ENCODE assay signal across 13 cellular contexts in the genomic region with DNA sequence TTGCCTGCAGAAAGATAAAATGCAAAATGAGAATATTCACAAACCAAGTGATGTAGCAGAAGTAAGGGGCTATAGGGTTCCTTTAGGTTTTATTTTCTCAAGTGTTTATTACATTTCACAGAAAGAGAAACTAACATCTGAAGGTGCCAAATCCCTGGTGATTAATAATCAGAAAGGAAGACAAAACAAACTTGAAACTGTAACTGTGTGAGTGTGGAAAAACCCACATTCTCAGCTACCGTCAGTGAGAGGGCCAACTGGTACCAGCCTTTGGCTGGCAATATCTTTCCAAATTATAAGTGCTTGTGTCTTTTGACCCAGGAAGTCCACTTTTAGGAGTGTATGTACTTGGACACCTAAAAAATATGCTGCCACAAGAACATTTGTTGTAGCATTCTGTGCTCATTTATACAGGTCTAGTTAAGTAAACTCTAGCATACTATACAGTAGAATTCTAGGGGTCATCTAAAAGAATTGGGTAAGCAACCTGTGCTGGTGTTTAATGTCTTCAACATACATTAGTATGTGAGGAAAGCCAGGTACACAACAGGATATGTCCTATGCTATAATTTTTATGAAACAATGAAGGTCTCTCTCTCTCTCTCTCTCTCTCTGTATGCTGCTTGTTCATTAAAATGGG. TPM values are rescaled to one million over a fixed set of nuclear protein-coding genes. Genes with fewer than 3 reads are reported as not detected.
DNase-seq lines count a peak whose midpoint lies in the region; ATAC-seq lines count a peak whose summit lies in the region.
"Had no signal": no experiment of that assay in that cellular context is flagged by ENCODE, and none has a peak within 500 bp of the region (broad histone marks: within the 10 kb centered on the region; RNA-seq: fewer than 3 reads in every experiment).

No MANE protein-coding gene starts in this region.

- no peaks in the 10 kb centered on the region for H3K36me3 ChIP-seq in naive thymus-derived CD4-positive, alpha-beta T cell (ENCODE audit: control insufficient read depth in 2 of 3, insufficient read depth in 3 of 3, low read length in 3 of 3)
- H3K36me3 ChIP-seq: ovary, SJCRH30 had no signal

- no peaks in the 10 kb centered on the region for H3K9me3 ChIP-seq in naive thymus-derived CD4-positive, alpha-beta T cell (ENCODE audit: control insufficient read depth in 2 of 3, low read length in 3 of 3)
- H3K9me3 ChIP-seq: A549, ovary, SJCRH30 had no signal

- peaks cover 3% of the 10 kb centered on the region for H3K36me3 Mint-ChIP-seq in activated CD4-positive, alpha-beta T cell treated with anti-CD3 and anti-CD28 coated beads, Interleukin-2, amount 10 ng/mL, durations not matched to agents 24 days and 14 days (ENCODE audit: low read depth)
- H3K36me3 Mint-ChIP-seq in naive thymus-derived CD4-positive, alpha-beta T cell: peaks cover 0 to 28% (median 0%) of the 10 kb centered on the region in 5 donors

- peak; percentile 83 for DNase-seq in activated CD4-positive, alpha-beta T cell treated with anti-CD3 and anti-CD28 coated beads, Interleukin-2, amount 10 ng/mL, durations not matched to agents 24 days and 14 days
- DNase-seq in activated CD4-positive, alpha-beta T cell treated with anti-CD3 and anti-CD28 coated beads for 1 hour: no peak
- DNase-seq in naive thymus-derived CD4-positive, alpha-beta T cell: no peak
- DNase-seq in MV-4-11 (lab: John Stamatoyannopoulos, UW) (no peak), GDM1 (lab: John Stamatoyannopoulos, UW) (no peak), 8988T (no peak)
- DNase-seq: activated effector memory CD4-positive, alpha-beta T cell treated with Interleukin-2 at 50 U/mL for 16 hours; Kasumi-1; ovary; SJCRH30 had no signal

- H3K4me3 ChIP-seq in naive thymus-derived CD4-positive, alpha-beta T cell (ENCODE audit: low read length): no peak overlapping the region
- H3K4me3 ChIP-seq: A549, ovary, SJCRH30 had no signal

- peaks cover 61% of the 10 kb centered on the region for H3K4me1 Mint-ChIP-seq in activated CD4-positive, alpha-beta T cell treated with anti-CD3 and anti-CD28 coated beads, Interleukin-2, amount 10 ng/mL, durations not matched to agents 24 days and 14 days
- peaks cover 23 to 80% (median 66%) of the 10 kb centered on the region in 7 donors for H3K4me1 Mint-ChIP-seq in naive thymus-derived CD4-positive, alpha-beta T cell

- H3K27me3 Mint-ChIP-seq in activated CD4-positive, alpha-beta T cell treated with anti-CD3 and anti-CD28 coated beads, Interleukin-2, amount 10 ng/mL, durations not matched to agents 24 days and 14 days: no peaks in the 10 kb centered on the region
- H3K27me3 Mint-ChIP-seq in naive thymus-derived CD4-positive, alpha-beta T cell: no peaks in the 10 kb centered on the region

- H3K4me1 ChIP-seq in naive thymus-derived CD4-positive, alpha-beta T cell (ENCODE audit: control insufficient read depth in 2 of 2, insufficient read depth in 2 of 2, low read length in 2 of 2): peaks cover 17 to 26% of the 10 kb centered on the region in 2 donors
- H3K4me1 ChIP-seq: SJCRH30 had no signal

- no peaks in the 10 kb centered on the region for H3K9me3 Mint-ChIP-seq in activated CD4-positive, alpha-beta T cell treated with anti-CD3 and anti-CD28 coated beads, Interleukin-2, amount 10 ng/mL, durations not matched to agents 24 days and 14 days
- peaks cover 0 to 3% (median 0%) of the 10 kb centered on the region in 11 donors for H3K9me3 Mint-ChIP-seq in naive thymus-derived CD4-positive, alpha-beta T cell

- ATAC-seq in HG02571 (IDR thresholded peaks at IDR 0.05; ENCODE audit: unreplicated experiment) (peak; percentile 78), HG03520 (IDR thresholded peaks at IDR 0.05; ENCODE audit: unreplicated experiment) (peak; percentile 75)
- ATAC-seq in naive thymus-derived CD4-positive, alpha-beta T cell: peak; percentile 38
- ATAC-seq: A549 had no signal

- H3K27ac ChIP-seq in naive thymus-derived CD4-positive, alpha-beta T cell (ENCODE audit: low read depth, low read length): no peak overlapping the region
- H3K27ac ChIP-seq: ovary, SJCRH30 had no signal

- CTCF ChIA-PET in naive thymus-derived CD4-positive, alpha-beta T cell (lab: Charles Lee): no interaction called here

- intact Hi-C loops in activated CD4-positive, alpha-beta T cell treated with anti-CD3 and anti-CD28 coated beads, Interleukin-2, amount 10 ng/mL, durations not matched to agents 24 days and 14 days (cut with micrococcal nuclease): loop anchor here (1.0 to 10.0 kb wide), 7 partner anchors 8 to 1563 kb away; partner anchors contain the start of gene TAPT1
- intact Hi-C loops in naive thymus-derived CD4-positive, alpha-beta T cell (cut with micrococcal nuclease): loop anchor here in 1 of 2 donors (1.0 kb wide), 1 partner anchor 8 kb away; no protein-coding TSS in a partner anchor

- no peaks in the 10 kb centered on the region for H3K27me3 ChIP-seq in naive thymus-derived CD4-positive, alpha-beta T cell (ENCODE audit: control insufficient read depth in 2 of 2, insufficient read depth in 2 of 2, low read length in 2 of 2)
- H3K27me3 ChIP-seq: ovary, SJCRH30 had no signal

- peak overlapping the region; percentile 80 for H3K27ac Mint-ChIP-seq in activated CD4-positive, alpha-beta T cell treated with anti-CD3 and anti-CD28 coated beads, Interleukin-2, amount 10 ng/mL, durations not matched to agents 24 days and 14 days
- peak overlapping the region in 7 of 9 donors; percentile 40 to 88 (median 54) for H3K27ac Mint-ChIP-seq in naive thymus-derived CD4-positive, alpha-beta T cell

- POLR2A ChIA-PET in naive thymus-derived CD4-positive, alpha-beta T cell (lab: Charles Lee): interaction anchor here (1.0 kb wide), 2 partner anchors 11 to 16 kb away, joined by 3 to 6 read pairs; no protein-coding TSS in a partner anchor

- peak overlapping the region; percentile 54 for H3K4me3 Mint-ChIP-seq in activated CD4-positive, alpha-beta T cell treated with anti-CD3 and anti-CD28 coated beads, Interleukin-2, amount 10 ng/mL, durations not matched to agents 24 days and 14 days
- H3K4me3 Mint-ChIP-seq in naive thymus-derived CD4-positive, alpha-beta T cell: peak overlapping the region in 3 of 10 donors; percentile 35 to 73 (median 37)

RNA-seq across cellular contexts. Expression of gene CD38, which starts 6.6 kb away (rescaled TPM):
- 89.6 and 103 TPM in 2 replicates for total RNA-seq in activated CD4-positive, alpha-beta T cell treated with anti-CD3 and anti-CD28 coated beads, Interleukin-2, amount 10 ng/mL, durations not matched to agents 24 days and 14 days
- total RNA-seq in naive thymus-derived CD4-positive, alpha-beta T cell: 100 to 1,000 TPM in 1 of 5 experiments, 10 to 100 TPM in 2, 1 to 10 TPM in 2; 5.6 to 189 (median 14.3) TPM
- polyA plus RNA-seq in naive thymus-derived CD4-positive, alpha-beta T cell: 10 to 100 TPM; 13.9 to 14.0 TPM
